In genomic region chr4:142705820-142706219, GRCh38 we compare ENCODE assay signal across 25 cellular contexts.
"Had no signal": no experiment of that assay in that cellular context is flagged by ENCODE, and none has a peak within 500 bp of the region (broad histone marks: within the 10 kb centered on the region; RNA-seq: fewer than 3 reads in every experiment).

No MANE protein-coding gene starts in this region.

- FAIRE-seq: endometrium, kidney, pancreas had no signal

- H3K4me1 ChIP-seq: gastrocnemius medialis, pancreas, right lobe of liver, stomach, thyroid gland, vagina had no signal

- DNase-seq: cortex of kidney; effector memory CD8-positive, alpha-beta T cell; gastrocnemius medialis; head of caudate nucleus; kidney; pancreas; right lobe of liver; stimulated activated CD4-positive, alpha-beta T cell treated with anti-CD3 and anti-CD28 coated beads, Interleukin-12 subunit alpha, Interleukin-12 subunit beta, amount 100 ng/mL, for 4 hours; stimulated activated CD4-positive, alpha-beta T cell treated with anti-CD3 and anti-CD28 coated beads, Interleukin-1b, Interleukin-23, amount 100 ng/mL, for 48 hours; stimulated activated CD4-positive, alpha-beta T cell treated with anti-CD3 and anti-CD28 coated beads, Interleukin-4, amount 100 ng/mL, for 1 hour; stimulated activated CD8-positive, alpha-beta memory T cell treated with anti-CD3 and anti-CD28 coated beads, Interleukin-4, amount 100 ng/mL, for 48 hours; stimulated activated naive CD4-positive, alpha-beta T cell; stomach; thyroid gland; trophoblast cell had no signal

- H3K4me1 Mint-ChIP-seq: memory B cell, neural crest cell had no signal

- H3K36me3 ChIP-seq: gastrocnemius medialis, neutrophil, pancreas, right lobe of liver, stomach, thyroid gland, vagina had no signal

- H3K9me3 Mint-ChIP-seq: effector memory CD8-positive, alpha-beta T cell had no signal

- ATAC-seq: effector memory CD8-positive, alpha-beta T cell; gastrocnemius medialis; left lobe of liver; natural killer cell treated with Interleukin-12 subunit alpha and Interleukin-12 subunit beta and Interleukin-15 and Interleukin-18, amount 100 ng/mL, for 72 hours; pancreas; right lobe of liver had no signal

- H3K27me3 ChIP-seq: gastrocnemius medialis, neutrophil, pancreas, right lobe of liver, stomach, thyroid gland, vagina had no signal

- H3K9me3 ChIP-seq: gastrocnemius medialis, neutrophil, pancreas, right lobe of liver, stomach, thyroid gland, vagina had no signal

- H3K27ac Mint-ChIP-seq: effector memory CD8-positive, alpha-beta T cell; memory B cell; natural killer cell treated with Interleukin-12 subunit alpha and Interleukin-12 subunit beta and Interleukin-15 and Interleukin-18, amount 100 ng/mL, for 72 hours; progenitor cell of endocrine pancreas had no signal

- H3K27me3 Mint-ChIP-seq: effector memory CD8-positive, alpha-beta T cell; memory B cell; natural killer cell treated with Interleukin-12 subunit alpha and Interleukin-12 subunit beta and Interleukin-15 and Interleukin-18, amount 100 ng/mL, for 72 hours; progenitor cell of endocrine pancreas had no signal

- H3K36me3 Mint-ChIP-seq: memory B cell; natural killer cell treated with Interleukin-12 subunit alpha and Interleukin-12 subunit beta and Interleukin-15 and Interleukin-18, amount 100 ng/mL, for 72 hours had no signal

- H3K4me3 ChIP-seq: gastrocnemius medialis, lung, pancreas, right lobe of liver, smooth muscle cell, stomach, thyroid gland, vagina had no signal

- H3K27ac ChIP-seq: gastrocnemius medialis, neutrophil, pancreas, right lobe of liver, stomach, thyroid gland, vagina had no signal

- H3K4me3 Mint-ChIP-seq: effector memory CD8-positive, alpha-beta T cell; memory B cell; natural killer cell treated with Interleukin-12 subunit alpha and Interleukin-12 subunit beta and Interleukin-15 and Interleukin-18, amount 100 ng/mL, for 72 hours; neural crest cell had no signal

- H3K4me2 ChIP-seq: smooth muscle cell had no signal
